Comparison of ENCODE assay signal across 6 cellular contexts in genomic region chr9:23451802-23452418, GRCh38.
"Had no signal": no experiment of that assay in that cellular context is flagged by ENCODE, and none has a peak within 500 bp of the region (broad histone marks: within the 10 kb centered on the region; RNA-seq: fewer than 3 reads in every experiment).

No MANE protein-coding gene starts in this region.

- H3K4me3 ChIP-seq: K562 had no signal

- H3K4me3 Mint-ChIP-seq: IgD-negative memory B cell had no signal

- H3K27ac ChIP-seq: HL-60 had no signal

- DNase-seq: IMR-90, KBM-7 had no signal

- ATAC-seq: HepG2, K562 had no signal

- H3K27ac Mint-ChIP-seq: IgD-negative memory B cell had no signal

- H3K4me1 Mint-ChIP-seq: IgD-negative memory B cell had no signal
